In the genomic region with DNA sequence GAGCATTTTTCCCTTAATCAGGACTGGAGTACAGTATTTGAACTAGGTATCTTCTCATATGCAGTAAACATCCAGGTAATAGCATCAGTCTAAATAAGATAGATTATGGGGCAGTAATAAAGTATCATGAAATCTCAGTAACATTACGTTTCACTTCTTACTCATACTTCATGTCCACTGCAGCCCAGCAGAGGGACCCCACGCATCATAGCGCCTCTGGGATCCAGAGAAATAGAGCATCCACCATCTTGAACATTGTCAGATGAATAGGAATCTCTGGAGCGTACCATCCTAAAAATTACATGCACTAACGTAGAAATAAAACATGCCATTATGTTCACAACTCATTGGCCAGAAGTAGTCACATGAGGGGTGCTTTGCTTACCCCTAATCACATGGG, we compare ENCODE assay signal across 1 cellular context.
A peak's percentile ranks its signal among the peaks of the same experiment; 100 is the strongest.
TF ChIP-seq lines count a peak whose summit lies in the region.

No MANE protein-coding gene starts in this region.

TF ChIP-seq in H1, 55 proteins besides CTCF, POLR2A, EP300 and RAD21:
- TF ChIP-seq SUZ12 (IDR thresholded peaks at IDR 0.05; ENCODE audit: low read length), result no peak
- peak; percentile 83 for TF ChIP-seq YY1 (IDR thresholded peaks at IDR 0.05; ENCODE audit: low read depth, low read length)
TF ChIP-seq in H1: peak in this region for 1.
